1 cellular context compared by ENCODE assay signal in the genomic region with DNA sequence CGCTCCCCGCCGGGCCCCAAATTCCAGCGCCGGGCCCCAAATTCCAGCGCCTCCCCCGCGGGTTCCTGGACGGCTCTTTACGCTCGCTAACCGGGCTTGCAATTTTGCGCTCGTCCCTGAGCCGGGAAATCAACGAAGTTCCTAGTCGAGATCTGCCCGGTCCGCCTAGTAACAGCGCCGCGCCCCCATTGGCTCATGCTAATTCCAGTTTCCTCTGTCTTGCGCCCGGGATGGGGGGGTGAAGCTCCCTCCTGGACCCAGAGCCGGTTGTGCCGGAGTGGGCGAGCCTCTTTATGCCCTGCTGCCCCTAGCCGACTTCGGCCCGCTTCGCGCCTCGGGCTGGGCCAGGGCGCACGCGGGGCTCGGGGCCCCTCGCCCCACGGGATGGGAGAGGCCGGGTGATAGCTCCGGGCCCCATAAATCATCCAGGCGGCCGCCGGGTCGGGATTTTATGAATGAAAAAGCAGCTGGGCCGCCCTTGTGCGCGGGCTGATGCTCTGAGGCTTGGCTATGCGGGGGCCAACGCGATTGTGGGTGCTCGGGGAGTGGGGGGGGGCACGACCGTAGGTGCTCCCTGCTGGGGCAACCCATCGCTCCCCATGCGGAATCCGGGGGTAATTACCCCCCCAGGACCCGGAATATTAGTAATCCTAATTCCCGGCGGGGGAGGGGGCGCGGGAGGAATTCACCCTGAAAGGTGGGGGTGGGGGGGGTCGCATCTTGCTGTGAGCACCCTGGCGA.
TF ChIP-seq lines count a peak whose summit lies in the region.

No MANE protein-coding gene starts in this region.

TF ChIP-seq in HepG2, 621 proteins besides CTCF, POLR2A, EP300 and RAD21 (continues in another document):
- TF ChIP-seq SNRNP70 (IDR thresholded peaks at IDR 0.05; ENCODE audit: low read depth, low read length) (no peak), GATA4 (IDR thresholded peaks at IDR 0.05; ENCODE audit: borderline replicate concordance, low read depth) (no peak), ZNF775 (CRISPR knock-in tag; IDR thresholded peaks at IDR 0.05; ENCODE audit: borderline replicate concordance) (no peak), ZNF501 (CRISPR knock-in tag; IDR thresholded peaks at IDR 0.05) (0 out of 2 replicates have a peak, but pooled peaks have one; percentile 42), PHF21A (CRISPR knock-in tag; IDR thresholded peaks at IDR 0.05) (peak; percentile 69; the same call in 1 of the 2 replicates), ZNF343 (CRISPR knock-in tag; IDR thresholded peaks at IDR 0.05) (no peak), ZNF556 (CRISPR knock-in tag; IDR thresholded peaks at IDR 0.05; ENCODE audit: borderline replicate concordance) (no peak), MEIS1 (CRISPR knock-in tag; IDR thresholded peaks at IDR 0.05; ENCODE audit: borderline replicate concordance) (no peak), NFYB (CRISPR knock-in tag; IDR thresholded peaks at IDR 0.05) (peak; percentile 84), DMAP1 (CRISPR knock-in tag; IDR thresholded peaks at IDR 0.05) (no peak; the same call in 1 of the 2 replicates), NCOA5 (CRISPR knock-in tag; IDR thresholded peaks at IDR 0.05) (no peak), RARA (CRISPR knock-in tag; IDR thresholded peaks at IDR 0.05) (0 out of 2 replicates have a peak, but pooled peaks have one; percentile 12), ZNF253 (CRISPR knock-in tag; IDR thresholded peaks at IDR 0.05; ENCODE audit: borderline replicate concordance) (no peak), FOXM1 (CRISPR knock-in tag; IDR thresholded peaks at IDR 0.05) (no peak), ZNF777 (CRISPR knock-in tag; IDR thresholded peaks at IDR 0.05) (peak; percentile 94), GABPB1 (CRISPR knock-in tag; IDR thresholded peaks at IDR 0.05) (peak; percentile 48; the same call in 1 of the 2 replicates), NR2F1 (CRISPR knock-in tag; IDR thresholded peaks at IDR 0.05) (no peak), TBX3 (IDR thresholded peaks at IDR 0.05; ENCODE audit: borderline replicate concordance) (no peak), MIXL1 (CRISPR knock-in tag; IDR thresholded peaks at IDR 0.05) (0 out of 2 replicates have a peak, but pooled peaks have one; percentile 13), MEF2D (CRISPR knock-in tag; IDR thresholded peaks at IDR 0.05) (0 out of 2 replicates have a peak, but pooled peaks have one; percentile 23), ZEB1 (IDR thresholded peaks at IDR 0.05; ENCODE audit: insufficient replicate concordance, low read depth) (no peak), SALL1 (CRISPR knock-in tag; IDR thresholded peaks at IDR 0.05) (peak; percentile 66), ZFP36L1 (CRISPR knock-in tag; IDR thresholded peaks at IDR 0.05) (no peak), KDM3A (CRISPR knock-in tag; IDR thresholded peaks at IDR 0.05; ENCODE audit: low read depth) (no peak), ZNF672 (CRISPR knock-in tag; IDR thresholded peaks at IDR 0.05) (no peak), THAP11 (CRISPR knock-in tag; IDR thresholded peaks at IDR 0.05) (no peak)
- TF ChIP-seq, protein P1, sequence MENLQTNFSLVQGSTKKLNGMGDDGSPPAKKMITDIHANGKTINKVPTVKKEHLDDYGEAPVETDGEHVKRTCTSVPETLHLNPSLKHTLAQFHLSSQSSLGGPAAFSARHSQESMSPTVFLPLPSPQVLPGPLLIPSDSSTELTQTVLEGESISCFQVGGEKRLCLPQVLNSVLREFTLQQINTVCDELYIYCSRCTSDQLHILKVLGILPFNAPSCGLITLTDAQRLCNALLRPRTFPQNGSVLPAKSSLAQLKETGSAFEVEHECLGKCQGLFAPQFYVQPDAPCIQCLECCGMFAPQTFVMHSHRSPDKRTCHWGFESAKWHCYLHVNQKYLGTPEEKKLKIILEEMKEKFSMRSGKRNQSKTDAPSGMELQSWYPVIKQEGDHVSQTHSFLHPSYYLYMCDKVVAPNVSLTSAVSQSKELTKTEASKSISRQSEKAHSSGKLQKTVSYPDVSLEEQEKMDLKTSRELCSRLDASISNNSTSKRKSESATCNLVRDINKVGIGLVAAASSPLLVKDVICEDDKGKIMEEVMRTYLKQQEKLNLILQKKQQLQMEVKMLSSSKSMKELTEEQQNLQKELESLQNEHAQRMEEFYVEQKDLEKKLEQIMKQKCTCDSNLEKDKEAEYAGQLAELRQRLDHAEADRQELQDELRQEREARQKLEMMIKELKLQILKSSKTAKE (CRISPR knock-in tag; IDR thresholded peaks at IDR 0.05; ENCODE audit: borderline replicate concordance): no peak
- TF ChIP-seq, protein P2, sequence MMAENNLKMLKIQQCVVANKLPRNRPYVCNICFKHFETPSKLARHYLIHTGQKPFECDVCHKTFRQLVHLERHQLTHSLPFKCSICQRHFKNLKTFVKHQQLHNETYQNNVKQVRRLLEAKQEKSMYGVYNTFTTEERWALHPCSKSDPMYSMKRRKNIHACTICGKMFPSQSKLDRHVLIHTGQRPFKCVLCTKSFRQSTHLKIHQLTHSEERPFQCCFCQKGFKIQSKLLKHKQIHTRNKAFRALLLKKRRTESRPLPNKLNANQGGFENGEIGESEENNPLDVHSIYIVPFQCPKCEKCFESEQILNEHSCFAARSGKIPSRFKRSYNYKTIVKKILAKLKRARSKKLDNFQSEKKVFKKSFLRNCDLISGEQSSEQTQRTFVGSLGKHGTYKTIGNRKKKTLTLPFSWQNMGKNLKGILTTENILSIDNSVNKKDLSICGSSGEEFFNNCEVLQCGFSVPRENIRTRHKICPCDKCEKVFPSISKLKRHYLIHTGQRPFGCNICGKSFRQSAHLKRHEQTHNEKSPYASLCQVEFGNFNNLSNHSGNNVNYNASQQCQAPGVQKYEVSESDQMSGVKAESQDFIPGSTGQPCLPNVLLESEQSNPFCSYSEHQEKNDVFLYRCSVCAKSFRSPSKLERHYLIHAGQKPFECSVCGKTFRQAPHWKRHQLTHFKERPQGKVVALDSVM (CRISPR knock-in tag; IDR thresholded peaks at IDR 0.05): no peak
- TF ChIP-seq, protein P3, sequence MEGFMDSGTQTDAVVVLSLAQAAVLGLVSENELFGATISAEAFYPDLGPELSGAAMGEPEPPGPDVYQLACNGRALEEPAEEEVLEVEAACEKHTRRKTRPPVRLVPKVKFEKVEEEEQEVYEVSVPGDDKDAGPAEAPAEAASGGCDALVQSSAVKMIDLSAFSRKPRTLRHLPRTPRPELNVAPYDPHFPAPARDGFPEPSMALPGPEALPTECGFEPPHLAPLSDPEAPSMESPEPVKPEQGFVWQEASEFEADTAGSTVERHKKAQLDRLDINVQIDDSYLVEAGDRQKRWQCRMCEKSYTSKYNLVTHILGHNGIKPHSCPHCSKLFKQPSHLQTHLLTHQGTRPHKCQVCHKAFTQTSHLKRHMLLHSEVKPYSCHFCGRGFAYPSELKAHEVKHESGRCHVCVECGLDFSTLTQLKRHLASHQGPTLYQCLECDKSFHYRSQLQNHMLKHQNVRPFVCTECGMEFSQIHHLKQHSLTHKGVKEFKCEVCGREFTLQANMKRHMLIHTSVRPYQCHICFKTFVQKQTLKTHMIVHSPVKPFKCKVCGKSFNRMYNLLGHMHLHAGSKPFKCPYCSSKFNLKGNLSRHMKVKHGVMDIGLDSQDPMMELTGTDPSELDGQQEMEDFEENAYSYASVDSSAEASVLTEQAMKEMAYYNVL (CRISPR knock-in tag; IDR thresholded peaks at IDR 0.05; ENCODE audit: borderline replicate concordance): no peak
- TF ChIP-seq, protein P4, sequence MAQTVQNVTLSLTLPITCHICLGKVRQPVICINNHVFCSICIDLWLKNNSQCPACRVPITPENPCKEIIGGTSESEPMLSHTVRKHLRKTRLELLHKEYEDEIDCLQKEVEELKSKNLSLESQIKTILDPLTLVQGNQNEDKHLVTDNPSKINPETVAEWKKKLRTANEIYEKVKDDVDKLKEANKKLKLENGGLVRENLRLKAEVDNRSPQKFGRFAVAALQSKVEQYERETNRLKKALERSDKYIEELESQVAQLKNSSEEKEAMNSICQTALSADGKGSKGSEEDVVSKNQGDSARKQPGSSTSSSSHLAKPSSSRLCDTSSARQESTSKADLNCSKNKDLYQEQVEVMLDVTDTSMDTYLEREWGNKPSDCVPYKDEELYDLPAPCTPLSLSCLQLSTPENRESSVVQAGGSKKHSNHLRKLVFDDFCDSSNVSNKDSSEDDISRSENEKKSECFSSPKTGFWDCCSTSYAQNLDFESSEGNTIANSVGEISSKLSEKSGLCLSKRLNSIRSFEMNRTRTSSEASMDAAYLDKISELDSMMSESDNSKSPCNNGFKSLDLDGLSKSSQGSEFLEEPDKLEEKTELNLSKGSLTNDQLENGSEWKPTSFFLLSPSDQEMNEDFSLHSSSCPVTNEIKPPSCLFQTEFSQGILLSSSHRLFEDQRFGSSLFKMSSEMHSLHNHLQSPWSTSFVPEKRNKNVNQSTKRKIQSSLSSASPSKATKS (CRISPR knock-in tag; IDR thresholded peaks at IDR 0.05): no peak
- TF ChIP-seq, protein P5, sequence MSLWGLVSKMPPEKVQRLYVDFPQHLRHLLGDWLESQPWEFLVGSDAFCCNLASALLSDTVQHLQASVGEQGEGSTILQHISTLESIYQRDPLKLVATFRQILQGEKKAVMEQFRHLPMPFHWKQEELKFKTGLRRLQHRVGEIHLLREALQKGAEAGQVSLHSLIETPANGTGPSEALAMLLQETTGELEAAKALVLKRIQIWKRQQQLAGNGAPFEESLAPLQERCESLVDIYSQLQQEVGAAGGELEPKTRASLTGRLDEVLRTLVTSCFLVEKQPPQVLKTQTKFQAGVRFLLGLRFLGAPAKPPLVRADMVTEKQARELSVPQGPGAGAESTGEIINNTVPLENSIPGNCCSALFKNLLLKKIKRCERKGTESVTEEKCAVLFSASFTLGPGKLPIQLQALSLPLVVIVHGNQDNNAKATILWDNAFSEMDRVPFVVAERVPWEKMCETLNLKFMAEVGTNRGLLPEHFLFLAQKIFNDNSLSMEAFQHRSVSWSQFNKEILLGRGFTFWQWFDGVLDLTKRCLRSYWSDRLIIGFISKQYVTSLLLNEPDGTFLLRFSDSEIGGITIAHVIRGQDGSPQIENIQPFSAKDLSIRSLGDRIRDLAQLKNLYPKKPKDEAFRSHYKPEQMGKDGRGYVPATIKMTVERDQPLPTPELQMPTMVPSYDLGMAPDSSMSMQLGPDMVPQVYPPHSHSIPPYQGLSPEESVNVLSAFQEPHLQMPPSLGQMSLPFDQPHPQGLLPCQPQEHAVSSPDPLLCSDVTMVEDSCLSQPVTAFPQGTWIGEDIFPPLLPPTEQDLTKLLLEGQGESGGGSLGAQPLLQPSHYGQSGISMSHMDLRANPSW (CRISPR knock-in tag; IDR thresholded peaks at IDR 0.05; ENCODE audit: borderline replicate concordance): no peak
- TF ChIP-seq, protein P6, sequence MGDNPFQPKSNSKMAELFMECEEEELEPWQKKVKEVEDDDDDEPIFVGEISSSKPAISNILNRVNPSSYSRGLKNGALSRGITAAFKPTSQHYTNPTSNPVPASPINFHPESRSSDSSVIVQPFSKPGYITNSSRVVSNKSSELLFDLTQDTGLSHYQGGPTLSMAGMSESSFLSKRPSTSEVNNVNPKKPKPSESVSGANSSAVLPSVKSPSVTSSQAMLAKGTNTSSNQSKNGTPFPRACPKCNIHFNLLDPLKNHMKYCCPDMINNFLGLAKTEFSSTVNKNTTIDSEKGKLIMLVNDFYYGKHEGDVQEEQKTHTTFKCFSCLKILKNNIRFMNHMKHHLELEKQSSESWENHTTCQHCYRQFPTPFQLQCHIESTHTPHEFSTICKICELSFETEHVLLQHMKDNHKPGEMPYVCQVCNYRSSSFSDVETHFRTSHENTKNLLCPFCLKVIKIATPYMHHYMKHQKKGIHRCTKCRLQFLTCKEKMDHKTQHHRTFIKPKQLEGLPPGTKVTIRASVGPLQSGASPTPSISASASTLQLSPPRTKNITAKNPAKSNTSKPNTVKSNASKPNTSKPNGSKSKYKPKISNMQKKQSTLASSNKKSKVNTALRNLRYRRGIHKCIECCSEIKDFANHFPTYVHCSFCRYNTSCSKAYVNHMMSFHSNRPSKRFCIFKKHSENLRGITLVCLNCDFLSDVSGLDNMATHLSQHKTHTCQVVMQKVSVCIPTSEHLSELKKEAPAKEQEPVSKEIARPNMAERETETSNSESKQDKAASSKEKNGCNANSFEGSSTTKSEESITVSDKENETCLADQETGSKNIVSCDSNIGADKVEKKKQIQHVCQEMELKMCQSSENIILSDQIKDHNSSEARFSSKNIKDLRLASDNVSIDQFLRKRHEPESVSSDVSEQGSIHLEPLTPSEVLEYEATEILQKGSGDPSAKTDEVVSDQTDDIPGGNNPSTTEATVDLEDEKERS (CRISPR knock-in tag; IDR thresholded peaks at IDR 0.05): no peak
- TF ChIP-seq, protein P7, sequence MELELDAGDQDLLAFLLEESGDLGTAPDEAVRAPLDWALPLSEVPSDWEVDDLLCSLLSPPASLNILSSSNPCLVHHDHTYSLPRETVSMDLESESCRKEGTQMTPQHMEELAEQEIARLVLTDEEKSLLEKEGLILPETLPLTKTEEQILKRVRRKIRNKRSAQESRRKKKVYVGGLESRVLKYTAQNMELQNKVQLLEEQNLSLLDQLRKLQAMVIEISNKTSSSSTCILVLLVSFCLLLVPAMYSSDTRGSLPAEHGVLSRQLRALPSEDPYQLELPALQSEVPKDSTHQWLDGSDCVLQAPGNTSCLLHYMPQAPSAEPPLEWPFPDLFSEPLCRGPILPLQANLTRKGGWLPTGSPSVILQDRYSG (CRISPR knock-in tag; IDR thresholded peaks at IDR 0.05): no peak
- TF ChIP-seq, protein P8, sequence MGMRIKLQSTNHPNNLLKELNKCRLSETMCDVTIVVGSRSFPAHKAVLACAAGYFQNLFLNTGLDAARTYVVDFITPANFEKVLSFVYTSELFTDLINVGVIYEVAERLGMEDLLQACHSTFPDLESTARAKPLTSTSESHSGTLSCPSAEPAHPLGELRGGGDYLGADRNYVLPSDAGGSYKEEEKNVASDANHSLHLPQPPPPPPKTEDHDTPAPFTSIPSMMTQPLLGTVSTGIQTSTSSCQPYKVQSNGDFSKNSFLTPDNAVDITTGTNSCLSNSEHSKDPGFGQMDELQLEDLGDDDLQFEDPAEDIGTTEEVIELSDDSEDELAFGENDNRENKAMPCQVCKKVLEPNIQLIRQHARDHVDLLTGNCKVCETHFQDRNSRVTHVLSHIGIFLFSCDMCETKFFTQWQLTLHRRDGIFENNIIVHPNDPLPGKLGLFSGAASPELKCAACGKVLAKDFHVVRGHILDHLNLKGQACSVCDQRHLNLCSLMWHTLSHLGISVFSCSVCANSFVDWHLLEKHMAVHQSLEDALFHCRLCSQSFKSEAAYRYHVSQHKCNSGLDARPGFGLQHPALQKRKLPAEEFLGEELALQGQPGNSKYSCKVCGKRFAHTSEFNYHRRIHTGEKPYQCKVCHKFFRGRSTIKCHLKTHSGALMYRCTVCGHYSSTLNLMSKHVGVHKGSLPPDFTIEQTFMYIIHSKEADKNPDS (CRISPR knock-in tag; IDR thresholded peaks at IDR 0.05): no peak
- TF ChIP-seq, protein P9, sequence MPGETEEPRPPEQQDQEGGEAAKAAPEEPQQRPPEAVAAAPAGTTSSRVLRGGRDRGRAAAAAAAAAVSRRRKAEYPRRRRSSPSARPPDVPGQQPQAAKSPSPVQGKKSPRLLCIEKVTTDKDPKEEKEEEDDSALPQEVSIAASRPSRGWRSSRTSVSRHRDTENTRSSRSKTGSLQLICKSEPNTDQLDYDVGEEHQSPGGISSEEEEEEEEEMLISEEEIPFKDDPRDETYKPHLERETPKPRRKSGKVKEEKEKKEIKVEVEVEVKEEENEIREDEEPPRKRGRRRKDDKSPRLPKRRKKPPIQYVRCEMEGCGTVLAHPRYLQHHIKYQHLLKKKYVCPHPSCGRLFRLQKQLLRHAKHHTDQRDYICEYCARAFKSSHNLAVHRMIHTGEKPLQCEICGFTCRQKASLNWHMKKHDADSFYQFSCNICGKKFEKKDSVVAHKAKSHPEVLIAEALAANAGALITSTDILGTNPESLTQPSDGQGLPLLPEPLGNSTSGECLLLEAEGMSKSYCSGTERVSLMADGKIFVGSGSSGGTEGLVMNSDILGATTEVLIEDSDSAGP (CRISPR knock-in tag; IDR thresholded peaks at IDR 0.05; ENCODE audit: borderline replicate concordance): peak; percentile 49; the same call in 1 of the 2 replicates
